Comparison of ENCODE assay signal across 13 cellular contexts in the genomic region with DNA sequence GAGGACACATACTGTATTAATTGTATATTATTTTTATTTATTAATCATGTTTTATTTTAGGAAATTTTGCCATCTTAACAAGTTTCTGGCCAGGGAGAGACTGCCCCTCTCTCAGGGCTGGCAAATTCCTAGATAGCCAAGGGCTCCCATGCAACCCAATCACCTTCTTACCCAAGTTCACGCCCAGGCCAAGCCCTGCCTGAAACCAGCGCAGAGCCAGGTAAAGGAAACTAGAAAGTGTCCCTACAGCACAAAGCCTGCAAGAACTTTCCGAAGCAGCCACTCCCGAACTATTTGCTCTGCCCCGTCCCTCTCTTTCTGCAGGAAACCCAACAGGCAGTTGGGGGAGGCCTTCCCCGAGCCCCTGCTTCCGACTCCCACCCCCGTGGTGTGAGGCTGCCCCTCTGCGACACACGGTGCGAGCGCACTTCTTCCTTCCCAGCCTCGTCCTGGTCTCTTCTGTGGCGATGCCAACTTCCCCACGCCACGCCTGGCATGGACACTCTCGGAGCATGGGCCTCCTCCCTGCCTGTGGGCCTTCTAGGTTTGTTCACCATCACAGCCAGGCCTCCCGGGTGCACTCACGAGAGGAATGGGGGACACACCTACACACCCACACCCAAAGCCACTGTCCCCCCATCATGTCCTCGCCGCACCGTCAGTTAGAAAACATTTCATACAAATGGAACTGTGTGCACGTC.
DNase-seq lines count a peak whose midpoint lies in the region; ATAC-seq and TF ChIP-seq lines count a peak whose summit lies in the region.
"Had no signal": no experiment of that assay in that cellular context is flagged by ENCODE, and none has a peak within 500 bp of the region (broad histone marks: within the 10 kb centered on the region; RNA-seq: fewer than 3 reads in every experiment).

No MANE protein-coding gene starts in this region.

- H3K4me1 Mint-ChIP-seq in activated naive CD4-positive, alpha-beta T cell treated with anti-CD3 and anti-CD28 coated beads for 36 hours (ENCODE audit: low read depth): peaks cover 99% of the 10 kb centered on the region
- H3K4me1 Mint-ChIP-seq in activated CD4-positive, alpha-beta memory T cell treated with anti-CD3 and anti-CD28 coated beads for 36 hours (ENCODE audit: low read depth): peaks cover 98% of the 10 kb centered on the region

- H3K4me3 Mint-ChIP-seq in activated naive CD4-positive, alpha-beta T cell treated with anti-CD3 and anti-CD28 coated beads for 36 hours: no peak overlapping the region
- H3K4me3 Mint-ChIP-seq in activated CD4-positive, alpha-beta memory T cell treated with anti-CD3 and anti-CD28 coated beads for 36 hours: no peak overlapping the region

- no peaks in the 10 kb centered on the region for H3K9me3 ChIP-seq in heart left ventricle
- no peaks in the 10 kb centered on the region for H3K9me3 ChIP-seq in spleen
- H3K9me3 ChIP-seq: tibial nerve had no signal

- TF ChIP-seq CTCF in heart left ventricle (IDR thresholded peaks at IDR 0.05): no peak
- no peak for TF ChIP-seq CTCF in spleen (IDR thresholded peaks at IDR 0.05 in 8 of 11, conservative IDR thresholded peaks at IDR 0.05 in 3 of 11)

- H3K36me3 ChIP-seq in heart left ventricle (peaks cover 0 to 14% (median 4%) of the 10 kb centered on the region in 9 donors), spleen (peaks cover 0 to 25% (median 6%) of the 10 kb centered on the region in 6 donors)

- no peak for DNase-seq in activated naive CD4-positive, alpha-beta T cell treated with anti-CD3 and anti-CD28 coated beads for 36 hours
- DNase-seq in activated naive CD4-positive, alpha-beta T cell treated with Interleukin-2 at 50 U/mL for 16 hours: no peak
- DNase-seq in activated CD4-positive, alpha-beta memory T cell treated with anti-CD3 and anti-CD28 coated beads for 36 hours: no peak
- DNase-seq in heart left ventricle: peak in 3 of 5 donors; percentile 23 to 48 (median 24)
- peak; percentile 74 for DNase-seq in spleen
- no peak for DNase-seq in stimulated activated CD4-positive, alpha-beta T cell treated with anti-CD3 and anti-CD28 coated beads, Interleukin-4, amount 100 ng/mL, for 4 hours
- DNase-seq: H7, NCI-H1930 had no signal

- 80 to 86% (median 82%) methylated on average over 23 of the region's 23 CpGs for WGBS in heart left ventricle, 4 donors
- 56 to 69% (median 66%) methylated on average over 23 of the region's 23 CpGs for WGBS in spleen, 5 donors

- POLR2A ChIA-PET in activated CD4-positive, alpha-beta memory T cell treated with anti-CD3 and anti-CD28 coated beads for 36 hours (lab: Charles Lee): no interaction called here

- CTCF ChIA-PET in activated naive CD4-positive, alpha-beta T cell treated with anti-CD3 and anti-CD28 coated beads for 36 hours (lab: Charles Lee): interaction anchor here (1.2 kb wide), 1 partner anchor 56 kb away, joined by 3 read pairs; no protein-coding TSS in a partner anchor
- CTCF ChIA-PET in activated CD4-positive, alpha-beta memory T cell treated with anti-CD3 and anti-CD28 coated beads for 36 hours (lab: Charles Lee): no interaction called here

- peaks cover 34 to 97% (median 85%) of the 10 kb centered on the region in 12 donors for H3K4me1 ChIP-seq in heart left ventricle
- H3K4me1 ChIP-seq in spleen: peaks cover 87 to 100% (median 99%) of the 10 kb centered on the region in 6 donors

- H3K27ac ChIP-seq in heart left ventricle (peak overlapping the region in 4 of 12 donors; percentile 50 to 83 (median 66)), spleen (peak overlapping the region in 2 of 8 donors; percentile 21 to 65)
- H3K27ac ChIP-seq: KMS-11, tibial nerve had no signal

- peaks cover 36% of the 10 kb centered on the region for H3K36me3 Mint-ChIP-seq in activated naive CD4-positive, alpha-beta T cell treated with anti-CD3 and anti-CD28 coated beads for 36 hours (ENCODE audit: low read depth)
- peaks cover 24% of the 10 kb centered on the region for H3K36me3 Mint-ChIP-seq in activated CD4-positive, alpha-beta memory T cell treated with anti-CD3 and anti-CD28 coated beads for 36 hours

- H3K9me3 Mint-ChIP-seq in activated naive CD4-positive, alpha-beta T cell treated with anti-CD3 and anti-CD28 coated beads for 36 hours: no peaks in the 10 kb centered on the region
- no peaks in the 10 kb centered on the region for H3K9me3 Mint-ChIP-seq in activated CD4-positive, alpha-beta memory T cell treated with anti-CD3 and anti-CD28 coated beads for 36 hours

- H3K27me3 ChIP-seq in heart left ventricle (no peaks in the 10 kb centered on the region), spleen (replicated peaks in 1 of 7) (no peaks in the 10 kb centered on the region)
- H3K27me3 ChIP-seq: tibial nerve had no signal

- intact Hi-C loops in activated naive CD4-positive, alpha-beta T cell treated with anti-CD3 and anti-CD28 coated beads for 36 hours (cut with micrococcal nuclease): loop anchor here (2.0 to 10.0 kb wide), 2 partner anchors 43 to 203 kb away; no protein-coding TSS in a partner anchor
- intact Hi-C loops in activated CD4-positive, alpha-beta memory T cell treated with anti-CD3 and anti-CD28 coated beads for 36 hours (cut with micrococcal nuclease): loop anchor here (2.0 kb wide), 1 partner anchor 43 kb away; no protein-coding TSS in a partner anchor
- intact Hi-C loops in heart left ventricle (cut with DNase I): loop anchor here in 1 of 10 donors (5.0 kb wide), 1 partner anchor 189 kb away; a partner anchor contains a TSS
- intact Hi-C loops in spleen (cut with DNase I; ENCODE audit: low total_unique reads): no loop called here

- H3K27ac Mint-ChIP-seq in activated naive CD4-positive, alpha-beta T cell treated with anti-CD3 and anti-CD28 coated beads for 36 hours: peak overlapping the region; percentile 13
- H3K27ac Mint-ChIP-seq in activated CD4-positive, alpha-beta memory T cell treated with anti-CD3 and anti-CD28 coated beads for 36 hours: peak overlapping the region; percentile 76

- H3K4me3 ChIP-seq in heart left ventricle (no peak overlapping the region), spleen (no peak overlapping the region)
- H3K4me3 ChIP-seq: coronary artery, tibial nerve had no signal

- ATAC-seq in heart left ventricle (no peak), GM21381 (IDR thresholded peaks at IDR 0.05; ENCODE audit: unreplicated experiment) (no peak), HG02970 (IDR thresholded peaks at IDR 0.05; ENCODE audit: low FRiP score, unreplicated experiment) (no peak)

- no peak for TF ChIP-seq POLR2A in heart left ventricle (IDR thresholded peaks at IDR 0.05)
- TF ChIP-seq POLR2A in spleen (IDR thresholded peaks at IDR 0.05): no peak

- no peaks in the 10 kb centered on the region for H3K27me3 Mint-ChIP-seq in activated naive CD4-positive, alpha-beta T cell treated with anti-CD3 and anti-CD28 coated beads for 36 hours (ENCODE audit: low read depth)
- no peaks in the 10 kb centered on the region for H3K27me3 Mint-ChIP-seq in activated CD4-positive, alpha-beta memory T cell treated with anti-CD3 and anti-CD28 coated beads for 36 hours

Comparison
In these comparisons a context has a peak if more than half of its experiments do, and no peak if none do; other contexts are left out.
1. DNase-seq: peak in heart left ventricle (3 of 5) and spleen (single experiment); none in activated naive CD4-positive, alpha-beta T cell treated with anti-CD3 and anti-CD28 coated beads for 36 hours (single experiment), activated naive CD4-positive, alpha-beta T cell treated with Interleukin-2 at 50 U/mL for 16 hours (single experiment), activated CD4-positive, alpha-beta memory T cell treated with anti-CD3 and anti-CD28 coated beads for 36 hours (single experiment) and stimulated activated CD4-positive, alpha-beta T cell treated with anti-CD3 and anti-CD28 coated beads, Interleukin-4, amount 100 ng/mL, for 4 hours (0 of 2).